In the genomic region with DNA sequence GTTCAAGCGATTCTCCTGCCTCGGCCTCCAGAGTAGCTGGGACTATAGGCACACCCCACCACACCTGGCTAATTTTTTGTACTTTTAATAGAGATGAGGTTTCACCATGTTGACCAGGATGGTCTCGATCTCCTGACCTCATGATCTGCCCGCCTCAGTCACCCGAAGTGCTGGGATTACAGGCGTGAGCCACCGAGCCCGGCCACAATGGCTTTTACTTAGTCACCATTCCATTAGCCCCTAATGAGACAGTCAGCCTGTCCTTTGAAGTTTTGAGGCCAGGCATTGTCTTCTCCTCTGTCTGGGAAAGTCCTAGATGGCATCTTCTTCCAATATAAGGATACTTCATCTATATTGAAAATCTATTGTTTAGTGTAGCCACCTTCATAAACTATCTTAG, we compare ENCODE assay signal across 19 cellular contexts.
"Had no signal": no experiment of that assay in that cellular context is flagged by ENCODE, and none has a peak within 500 bp of the region (broad histone marks: within the 10 kb centered on the region; RNA-seq: fewer than 3 reads in every experiment).

No MANE protein-coding gene starts in this region.

- DNase-seq: colonic mucosa; cortex of kidney; dermis blood vessel endothelial cell; dorsolateral prefrontal cortex; effector CD4-positive, alpha-beta T cell; effector CD8-positive, alpha-beta T cell; effector memory CD4-positive, alpha-beta T cell; effector memory CD8-positive, alpha-beta T cell; endodermal cell; erythroblast; esophagus squamous epithelium; foreskin fibroblast; foreskin keratinocyte; foreskin melanocyte; gastrocnemius medialis; glutamatergic neuron; head of caudate nucleus; heart left ventricle; heart right ventricle had no signal
